ENCODE assay signal across 19 cellular contexts in the genomic region with DNA sequence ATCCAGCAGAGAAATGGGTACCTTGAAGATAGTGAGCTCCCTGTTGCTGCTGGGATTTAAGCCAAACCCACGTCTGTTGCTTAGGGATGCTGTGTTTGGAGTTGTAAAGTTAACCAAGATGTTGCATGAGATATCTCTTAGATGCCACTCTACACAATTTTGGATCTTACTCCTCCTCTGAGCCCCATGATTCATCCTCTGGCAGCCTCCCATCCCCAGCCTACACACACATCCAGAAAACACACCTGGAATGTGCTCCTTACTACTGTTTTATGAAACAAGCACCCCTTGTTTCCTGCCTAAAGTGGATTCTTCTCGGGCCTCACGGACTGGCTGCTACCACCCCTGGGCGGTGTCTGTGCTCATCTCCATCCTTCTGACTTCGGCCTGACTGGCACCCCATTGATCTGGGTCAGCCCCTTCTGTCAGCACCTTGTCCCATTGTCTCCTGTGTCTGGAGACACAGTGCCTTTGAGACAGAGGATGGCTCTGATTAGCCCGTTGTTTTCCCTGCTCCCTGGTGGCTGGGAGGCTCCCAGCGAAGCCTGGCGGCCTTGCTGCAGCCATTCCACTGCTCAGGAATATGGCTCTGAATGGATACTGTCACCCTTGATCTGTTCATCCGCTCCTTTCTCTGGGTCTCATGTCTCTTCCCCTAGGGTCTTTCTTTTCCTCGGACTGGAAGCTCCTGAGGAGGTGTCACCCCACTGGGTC. TPM values are rescaled to one million over a fixed set of nuclear protein-coding genes. Genes with fewer than 3 reads are reported as not detected.
DNase-seq lines count a peak whose midpoint lies in the region; ATAC-seq and TF ChIP-seq lines count a peak whose summit lies in the region.
"Had no signal": no experiment of that assay in that cellular context is flagged by ENCODE, and none has a peak within 500 bp of the region (broad histone marks: within the 10 kb centered on the region; RNA-seq: fewer than 3 reads in every experiment).

No MANE protein-coding gene starts in this region.

- H2BK5ac ChIP-seq in H9 (ENCODE audit: insufficient read length, low read length), result no peak overlapping the region

- peaks cover 3 to 5% of the 10 kb centered on the region in 2 experiments; a peak in 4 of 5 replicates for H3K9me3 Mint-ChIP-seq in H9
- H3K9me3 Mint-ChIP-seq in progenitor cell of endocrine pancreas (ENCODE audit: low read depth), result peaks cover 3% of the 10 kb centered on the region

- no peak overlapping the region for H2AFZ ChIP-seq in H9 (ENCODE audit: low read length)
- H2AFZ ChIP-seq: PC-9 had no signal

- no peaks in the 10 kb centered on the region for H3K27me3 ChIP-seq in H9 (ENCODE audit: insufficient read depth, low read length)
- H3K27me3 ChIP-seq: testis had no signal

- H3K9me3 ChIP-seq in H9 (ENCODE audit: control insufficient read depth, low read depth, low read length), result no peaks in the 10 kb centered on the region
- H3K9me3 ChIP-seq: HAP-1, testis had no signal

- H3K4me2 ChIP-seq in H9 (ENCODE audit: insufficient read depth, insufficient read length, low read length), result no peak overlapping the region
- H3K4me2 ChIP-seq: PC-9 had no signal

- H4K20me1 ChIP-seq in H9 (ENCODE audit: control insufficient read depth, insufficient read depth, insufficient read length), result peaks cover 3% of the 10 kb centered on the region

- H3K4me1 ChIP-seq in H9 (ENCODE audit: insufficient read depth, low read length), result no peaks in the 10 kb centered on the region
- H3K4me1 ChIP-seq: HAP-1 had no signal

- H2BK15ac ChIP-seq in H9 (ENCODE audit: low read depth, low read length), result no peak overlapping the region

- H3K27me3 Mint-ChIP-seq in H9 (ENCODE audit: low read depth) (no peaks in the 10 kb centered on the region; the same call in 1 of the 2 replicates), progenitor cell of endocrine pancreas (peaks cover 2% of the 10 kb centered on the region)

- DNase-seq in H9 (peak; percentile 25), SW480 (ENCODE audit: low spot score) (peak; percentile 16), fibroblast of the aortic adventitia (ENCODE audit: low read depth) (peak; percentile 37), progenitor cell of endocrine pancreas (ENCODE audit: low spot score, unreplicated experiment) (no peak), cortex of kidney (lab: John Stamatoyannopoulos, UW) (no peak), HPDE6-E6E7 (ENCODE audit: extremely low spot score) (no peak)
- DNase-seq: activated CD4-positive, alpha-beta memory T cell treated with anti-CD3 and anti-CD28 coated beads for 36 hours; activated T-cell treated with anti-CD3 and anti-CD28 coated beads, Interleukin-2, amount 50 U/mL, for 72 hours; cerebellar nuclear complex; DMS153; midbrain; NCI-H2081; PC-9; stimulated activated CD4-positive, alpha-beta T cell treated with anti-CD3 and anti-CD28 coated beads, Interleukin-4, amount 100 ng/mL, for 1 hour; testis had no signal

- no peak overlapping the region for H3T11ph ChIP-seq in H9 (ENCODE audit: low read length)

- H2BK120ac ChIP-seq in H9 (ENCODE audit: low read depth, low read length, poor library complexity, severe bottlenecking), result no peak overlapping the region

- H3K27ac Mint-ChIP-seq in H9 (peak overlapping the region in 1 of 3 experiments; percentile 31; a peak in 1 of 7 replicates), progenitor cell of endocrine pancreas (peak overlapping the region; percentile 65)
- H3K27ac Mint-ChIP-seq: activated CD4-positive, alpha-beta memory T cell treated with anti-CD3 and anti-CD28 coated beads for 36 hours; activated T-cell treated with anti-CD3 and anti-CD28 coated beads, Interleukin-2, amount 50 U/mL, for 72 hours; IgD-negative memory B cell had no signal

- H2BK12ac ChIP-seq in H9 (ENCODE audit: insufficient read length, low read depth, low read length), result no peak overlapping the region

- no peak overlapping the region for H3K4ac ChIP-seq in H9 (ENCODE audit: low read depth, low read length)

- ATAC-seq in HG03108 (IDR thresholded peaks at IDR 0.05; ENCODE audit: unreplicated experiment), result no peak
- ATAC-seq: activated T-cell treated with anti-CD3 and anti-CD28 coated beads, Interleukin-2, amount 50 U/mL, for 72 hours had no signal

- TF ChIP-seq CTCF in H9 (conservative IDR thresholded peaks at IDR 0.05) (no peak), fibroblast of the aortic adventitia (IDR thresholded peaks at IDR 0.05; ENCODE audit: insufficient read depth, low read length) (no peak), progenitor cell of endocrine pancreas (IDR thresholded peaks at IDR 0.05; ENCODE audit: unreplicated experiment) (no peak)

- no peak overlapping the region for H4K91ac ChIP-seq in H9 (ENCODE audit: insufficient read length, low read depth, low read length)

- no CpG with 5 or more reads among the region's 10 CpGs for WGBS in H9 (ENCODE audit: extremely low coverage, insufficient read length, low lambda C conversion rate)

- H3K14ac ChIP-seq in H9 (ENCODE audit: insufficient read depth, low read length), result no peak overlapping the region

- H3K23me2 ChIP-seq in H9 (ENCODE audit: insufficient read length, low read depth, low read length, poor library complexity, severe bottlenecking), result no peaks in the 10 kb centered on the region

- no peak overlapping the region for H3K56ac ChIP-seq in H9 (ENCODE audit: insufficient read length, low read depth, low read length)

- no peak overlapping the region for H3K4me3 ChIP-seq in fibroblast of the aortic adventitia (ENCODE audit: low read depth, low read length)
- H3K4me3 ChIP-seq: BLaER1 treated with 17β-estradiol and CSF1 and Interleukin-3, amounts not matched to agents 10 nM and 100 nM; HAP-1; PC-9; testis had no signal

- H3K23ac ChIP-seq in H9 (ENCODE audit: insufficient read length, low read depth, low read length), result no peak overlapping the region

- no peak overlapping the region for H2AK5ac ChIP-seq in H9 (ENCODE audit: insufficient read length, low read length)

- H3K4me3 Mint-ChIP-seq in H9, result no peak overlapping the region
- no peak overlapping the region for H3K4me3 Mint-ChIP-seq in progenitor cell of endocrine pancreas (ENCODE audit: low read depth)
- H3K4me3 Mint-ChIP-seq: activated CD4-positive, alpha-beta memory T cell treated with anti-CD3 and anti-CD28 coated beads for 36 hours; activated T-cell treated with anti-CD3 and anti-CD28 coated beads, Interleukin-2, amount 50 U/mL, for 72 hours had no signal

- H3K9ac ChIP-seq in H9 (ENCODE audit: extremely low read depth, insufficient read length, low read length), result no peak overlapping the region
- H3K9ac ChIP-seq: BLaER1 treated with 17β-estradiol and CSF1 and Interleukin-3, amounts not matched to agents 10 nM and 100 nM had no signal

- peaks cover 33 to 40% of the 10 kb centered on the region in 2 experiments for H3K4me1 Mint-ChIP-seq in H9
- peaks cover 22% of the 10 kb centered on the region for H3K4me1 Mint-ChIP-seq in progenitor cell of endocrine pancreas (ENCODE audit: low read depth)

- no peak overlapping the region for H3K18ac ChIP-seq in H9 (ENCODE audit: insufficient read length, low read depth, low read length)

- no peak overlapping the region for H4K5ac ChIP-seq in H9 (ENCODE audit: insufficient read length, low read depth, low read length)

- no peak overlapping the region for H2BK20ac ChIP-seq in H9 (ENCODE audit: low read depth, low read length, poor library complexity, severe bottlenecking)

- no peak overlapping the region for H4K8ac ChIP-seq in H9 (replicated peaks; ENCODE audit: insufficient read length, low read depth, low read length)

- H3K27ac ChIP-seq in H9 (ENCODE audit: insufficient read length, low read depth, low read length), result no peak overlapping the region
- H3K27ac ChIP-seq: BLaER1 treated with 17β-estradiol and CSF1 and Interleukin-3, amounts not matched to agents 10 nM and 100 nM; PC-9; testis had no signal

- no peaks in the 10 kb centered on the region for H3K79me1 ChIP-seq in H9 (ENCODE audit: insufficient read depth, low read depth, low read length, poor library complexity, severe bottlenecking)

- H3K36me3 Mint-ChIP-seq in H9 (ENCODE audit: insufficient read depth in 1 of 3, low read depth in 3 of 3), result peaks cover 2 to 8% (median 3%) of the 10 kb centered on the region in 3 experiments
- peaks cover 9% of the 10 kb centered on the region for H3K36me3 Mint-ChIP-seq in progenitor cell of endocrine pancreas (ENCODE audit: insufficient read depth)

- H3K79me2 ChIP-seq in H9 (ENCODE audit: insufficient read depth, low read length), result no peaks in the 10 kb centered on the region

RNA-seq across cellular contexts. Expression of a gene that starts 24.3 kb away (rescaled TPM):
- total RNA-seq in H9 (2021), result 16.8 and 19.0 TPM in 2 replicates
- 8.1 and 19.4 TPM in 2 replicates for total RNA-seq in fibroblast of the aortic adventitia (ENCODE audit: low replicate concordance)
- total RNA-seq in progenitor cell of endocrine pancreas, result 30.4 and 30.9 TPM in 2 replicates

Comparison
In these comparisons a context has a peak if more than half of its experiments do, and no peak if none do; other contexts are left out.
1. DNase-seq: peak in H9 (single experiment), SW480 (single experiment) and fibroblast of the aortic adventitia (single experiment); none in progenitor cell of endocrine pancreas (single experiment), cortex of kidney (single experiment) and HPDE6-E6E7 (single experiment).